9 cellular contexts compared by ENCODE assay signal in genomic region chr1:195195423-195196057, GRCh38.
DNase-seq lines count a peak whose midpoint lies in the region; ATAC-seq lines count a peak whose summit lies in the region.
"Had no signal": no experiment of that assay in that cellular context is flagged by ENCODE, and none has a peak within 500 bp of the region (broad histone marks: within the 10 kb centered on the region; RNA-seq: fewer than 3 reads in every experiment).

No MANE protein-coding gene starts in this region.

- H3K4me1 Mint-ChIP-seq in activated naive CD8-positive, alpha-beta T cell treated with anti-CD3 and anti-CD28 coated beads, Interleukin-2, amount 50 U/mL, for 24 hours: peaks cover 5% of the 10 kb centered on the region

- no peaks in the 10 kb centered on the region for H3K27me3 Mint-ChIP-seq in activated naive CD8-positive, alpha-beta T cell treated with anti-CD3 and anti-CD28 coated beads, Interleukin-2, amount 50 U/mL, for 24 hours
- H3K27me3 Mint-ChIP-seq: memory B cell had no signal

- DNase-seq in activated naive CD8-positive, alpha-beta T cell treated with anti-CD3 and anti-CD28 coated beads, Interleukin-2, amount 50 U/mL, for 24 hours: no peak
- no peak for DNase-seq in NCI-H226
- DNase-seq in hepatic stellate cell (ENCODE audit: low spot score): no peak
- DNase-seq in left lobe of liver (ENCODE audit: low spot score): no peak
- DNase-seq in putamen (ENCODE audit: low spot score): no peak

- no peaks in the 10 kb centered on the region for H3K36me3 Mint-ChIP-seq in activated naive CD8-positive, alpha-beta T cell treated with anti-CD3 and anti-CD28 coated beads, Interleukin-2, amount 50 U/mL, for 24 hours (ENCODE audit: low read depth)
- H3K36me3 Mint-ChIP-seq: memory B cell had no signal

- no peak overlapping the region for H3K27ac Mint-ChIP-seq in activated naive CD8-positive, alpha-beta T cell treated with anti-CD3 and anti-CD28 coated beads, Interleukin-2, amount 50 U/mL, for 24 hours
- H3K27ac Mint-ChIP-seq: memory B cell had no signal

- H3K9me3 Mint-ChIP-seq in activated naive CD8-positive, alpha-beta T cell treated with anti-CD3 and anti-CD28 coated beads, Interleukin-2, amount 50 U/mL, for 24 hours: peaks cover 4% of the 10 kb centered on the region

- H3K4me3 Mint-ChIP-seq in activated naive CD8-positive, alpha-beta T cell treated with anti-CD3 and anti-CD28 coated beads, Interleukin-2, amount 50 U/mL, for 24 hours: peak overlapping the region; percentile 3
- H3K4me3 Mint-ChIP-seq: memory B cell had no signal

- ATAC-seq in GM18511 (IDR thresholded peaks at IDR 0.05; ENCODE audit: unreplicated experiment) (peak; percentile 95), GM21367 (IDR thresholded peaks at IDR 0.05; ENCODE audit: unreplicated experiment) (peak; percentile 96), HG03159 (IDR thresholded peaks at IDR 0.05; ENCODE audit: unreplicated experiment) (peak; percentile 97), left lobe of liver (no peak)
- peak; percentile 81 for ATAC-seq in activated naive CD8-positive, alpha-beta T cell treated with anti-CD3 and anti-CD28 coated beads, Interleukin-2, amount 50 U/mL, for 24 hours
